In genomic region chr9:137604345-137605145, GRCh38 we compare ENCODE assay signal across 1 cellular context.
TF ChIP-seq lines count a peak whose summit lies in the region.

No MANE protein-coding gene starts in this region.

TF ChIP-seq in HepG2, 621 proteins besides CTCF, POLR2A, EP300 and RAD21:
- TF ChIP-seq ZNF17 (CRISPR knock-in tag; IDR thresholded peaks at IDR 0.05) (no peak), ZFP62 (CRISPR knock-in tag; IDR thresholded peaks at IDR 0.05) (no peak), CCAR2 (optimal IDR thresholded peaks at IDR 0.05; ENCODE audit: low read depth, low read length) (no peak), NCOA2 (CRISPR knock-in tag; IDR thresholded peaks at IDR 0.05) (no peak), SNAI1 (CRISPR knock-in tag; IDR thresholded peaks at IDR 0.05; ENCODE audit: borderline replicate concordance) (no peak), ZSCAN29 (CRISPR knock-in tag; conservative IDR thresholded peaks at IDR 0.05) (no peak), ZNF572 (CRISPR knock-in tag; IDR thresholded peaks at IDR 0.05) (0 out of 2 replicates have a peak, but pooled peaks have one; percentile 42), ARID2 (CRISPR knock-in tag; IDR thresholded peaks at IDR 0.05; ENCODE audit: borderline replicate concordance) (no peak)
